9 cellular contexts compared by ENCODE assay signal in the genomic region with DNA sequence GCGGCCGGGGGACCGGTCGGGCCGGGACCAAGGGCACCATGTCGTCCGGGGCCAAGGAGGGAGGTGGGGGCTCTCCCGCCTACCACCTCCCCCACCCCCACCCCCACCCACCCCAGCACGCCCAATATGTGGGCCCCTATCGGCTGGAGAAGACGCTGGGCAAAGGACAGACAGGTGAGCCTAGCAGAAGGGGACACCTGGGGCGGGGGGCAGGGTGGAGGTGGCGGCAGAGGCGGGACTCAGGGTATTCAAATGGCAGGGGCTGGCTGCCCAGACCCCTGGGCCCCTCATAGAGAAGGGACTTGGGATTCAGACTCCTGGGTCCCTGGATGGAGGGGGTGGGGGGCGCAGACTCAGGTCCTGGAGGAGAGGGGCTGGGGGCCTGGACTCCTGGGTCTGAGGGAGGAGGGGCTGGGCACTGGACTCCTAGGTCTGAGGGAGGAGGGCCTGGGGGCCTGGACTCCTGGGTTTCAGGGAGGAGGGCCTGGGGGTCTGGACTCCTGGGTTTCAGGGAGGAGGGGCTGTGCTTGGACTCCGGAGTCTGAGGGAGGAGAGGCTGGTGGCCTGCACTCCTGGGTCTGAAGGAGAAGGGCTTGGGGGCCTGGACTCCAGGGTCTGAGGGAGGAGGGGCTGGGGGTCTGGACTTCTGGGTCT. TPM values are rescaled to one million over a fixed set of nuclear protein-coding genes. Genes with fewer than 3 reads are reported as not detected.
DNase-seq lines count a peak whose midpoint lies in the region; ATAC-seq and TF ChIP-seq lines count a peak whose summit lies in the region.
"Had no signal": no experiment of that assay in that cellular context is flagged by ENCODE, and none has a peak within 500 bp of the region (broad histone marks: within the 10 kb centered on the region; RNA-seq: fewer than 3 reads in every experiment).

No MANE protein-coding gene starts in this region.

- ATAC-seq in HG02973 (IDR thresholded peaks at IDR 0.05; ENCODE audit: unreplicated experiment) (no peak), GM18870 (IDR thresholded peaks at IDR 0.05; ENCODE audit: unreplicated experiment) (no peak)
- no peak for ATAC-seq in activated CD4-positive, CD25-positive, alpha-beta regulatory T cell treated with anti-CD3 and anti-CD28 coated beads, Interleukin-2, amount 50 U/mL, for 24 hours

- H3K4me1 ChIP-seq in iPS-15b (ENCODE audit: control insufficient read depth, insufficient read depth, low read length) (peaks cover 6% of the 10 kb centered on the region), testis (peaks cover under 1% of the 10 kb centered on the region)

- TF ChIP-seq CTCF in testis (IDR thresholded peaks at IDR 0.05) = no peak

- H3K27me3 ChIP-seq in iPS-15b (ENCODE audit: control insufficient read depth, insufficient read depth, low read length) (no peaks in the 10 kb centered on the region), testis (no peaks in the 10 kb centered on the region)

- peaks cover 21% of the 10 kb centered on the region for H3K4me1 Mint-ChIP-seq in T-helper 1 cell treated with Interleukin-12 subunit alpha and Interleukin-12 subunit beta and Interleukin-4 antibody, amounts not matched to agents 30 μg/mL and 1 μg/mL, for 36 hours (ENCODE audit: low read depth)
- H3K4me1 Mint-ChIP-seq in activated naive CD8-positive, alpha-beta T cell treated with anti-CD3 and anti-CD28 coated beads for 36 hours = peaks cover 17% of the 10 kb centered on the region

- H3K4me3 ChIP-seq in iPS-15b (ENCODE audit: low read depth, low read length) (peak overlapping the region; percentile 43), testis (peak overlapping the region; percentile 47 to 48)

- peak overlapping the region; percentile 54 for H3K9ac ChIP-seq in iPS-15b (ENCODE audit: low read depth, low read length)

- H3K36me3 ChIP-seq in iPS-15b (ENCODE audit: control insufficient read depth, insufficient read depth, low read length) (peaks cover 21% of the 10 kb centered on the region), testis (ENCODE audit: low read depth, missing control alignments) (no peaks in the 10 kb centered on the region)

- WGBS in testis, 2 donors = 0 to 31% methylated on average over 4 to 9 of the region's 16 CpGs

- H3K9me3 Mint-ChIP-seq in T-helper 1 cell treated with Interleukin-12 subunit alpha and Interleukin-12 subunit beta and Interleukin-4 antibody, amounts not matched to agents 30 μg/mL and 1 μg/mL, for 36 hours = no peaks in the 10 kb centered on the region
- no peaks in the 10 kb centered on the region for H3K9me3 Mint-ChIP-seq in activated naive CD8-positive, alpha-beta T cell treated with anti-CD3 and anti-CD28 coated beads for 36 hours

- H3K9me3 ChIP-seq in iPS-15b (ENCODE audit: control insufficient read depth, insufficient read depth, low read length) (no peaks in the 10 kb centered on the region), testis (no peaks in the 10 kb centered on the region)

- intact Hi-C loops in testis (cut with DNase I; ENCODE audit: low total_unique reads) = no loop called here

- DNase-seq in T-helper 1 cell (no peak), testis (no peak)
- no peak for DNase-seq in activated naive CD8-positive, alpha-beta T cell treated with anti-CD3 and anti-CD28 coated beads for 36 hours

- H3K27me3 Mint-ChIP-seq in T-helper 1 cell treated with Interleukin-12 subunit alpha and Interleukin-12 subunit beta and Interleukin-4 antibody, amounts not matched to agents 30 μg/mL and 1 μg/mL, for 36 hours (ENCODE audit: low read depth) = peaks cover 9% of the 10 kb centered on the region
- H3K27me3 Mint-ChIP-seq in activated naive CD8-positive, alpha-beta T cell treated with anti-CD3 and anti-CD28 coated beads for 36 hours = peaks cover 4% of the 10 kb centered on the region

- no peak overlapping the region for H3K27ac Mint-ChIP-seq in T-helper 1 cell treated with Interleukin-12 subunit alpha and Interleukin-12 subunit beta and Interleukin-4 antibody, amounts not matched to agents 30 μg/mL and 1 μg/mL, for 36 hours
- peak overlapping the region; percentile 25 for H3K27ac Mint-ChIP-seq in activated naive CD8-positive, alpha-beta T cell treated with anti-CD3 and anti-CD28 coated beads for 36 hours

- peak overlapping the region; percentile 56 for H3K4me3 Mint-ChIP-seq in T-helper 1 cell treated with Interleukin-12 subunit alpha and Interleukin-12 subunit beta and Interleukin-4 antibody, amounts not matched to agents 30 μg/mL and 1 μg/mL, for 36 hours
- peak overlapping the region; percentile 10 for H3K4me3 Mint-ChIP-seq in activated naive CD8-positive, alpha-beta T cell treated with anti-CD3 and anti-CD28 coated beads for 36 hours

- peak overlapping the region; percentile 39 to 76 for H3K27ac ChIP-seq in testis

- peaks cover 2% of the 10 kb centered on the region for H3K36me3 Mint-ChIP-seq in T-helper 1 cell treated with Interleukin-12 subunit alpha and Interleukin-12 subunit beta and Interleukin-4 antibody, amounts not matched to agents 30 μg/mL and 1 μg/mL, for 36 hours (ENCODE audit: low read depth)
- peaks cover 4% of the 10 kb centered on the region for H3K36me3 Mint-ChIP-seq in activated naive CD8-positive, alpha-beta T cell treated with anti-CD3 and anti-CD28 coated beads for 36 hours

- no peak for TF ChIP-seq POLR2A in testis (IDR thresholded peaks at IDR 0.05)

RNA-seq across cellular contexts. Expression of a gene that starts 0.7 kb away (rescaled TPM):
- 1 to 10 TPM; 5.6 to 6.4 TPM for total RNA-seq in activated naive CD8-positive, alpha-beta T cell treated with anti-CD3 and anti-CD28 coated beads for 36 hours
- 10 to 100 TPM; 14.9 to 20.7 TPM for total RNA-seq in testis
- polyA plus RNA-seq in testis (ENCODE audit: insufficient read depth, low read depth, low replicate concordance) = 12.8 TPM

RNA-seq across cellular contexts. Expression of a gene that starts 4.6 kb away (rescaled TPM):
- total RNA-seq in activated naive CD8-positive, alpha-beta T cell treated with anti-CD3 and anti-CD28 coated beads for 36 hours = 10 to 100 TPM; 68.0 to 69.7 TPM
- total RNA-seq in testis = 10 to 100 TPM; 43.5 to 48.2 TPM
- polyA plus RNA-seq in testis (ENCODE audit: insufficient read depth, low read depth, low replicate concordance) = 42.7 TPM

RNA-seq across cellular contexts. Expression of a gene that starts 25.7 kb away (rescaled TPM):
- total RNA-seq in activated naive CD8-positive, alpha-beta T cell treated with anti-CD3 and anti-CD28 coated beads for 36 hours = 100 to 1,000 TPM; 226 to 227 TPM
- total RNA-seq in testis = 100 to 1,000 TPM; 178 to 179 TPM
- 217 TPM for polyA plus RNA-seq in testis (ENCODE audit: insufficient read depth, low read depth, low replicate concordance)

RNA-seq across cellular contexts. Expression of a gene that starts 40.6 kb away (rescaled TPM):
- total RNA-seq in activated naive CD8-positive, alpha-beta T cell treated with anti-CD3 and anti-CD28 coated beads for 36 hours = not detected
- total RNA-seq in testis = 1 to 10 TPM in 1 of 2 donors, not detected in 1; 2.2 TPM
- polyA plus RNA-seq in testis (ENCODE audit: insufficient read depth, low read depth, low replicate concordance) = 0.98 TPM
- total RNA-seq: myocyte had no signal

RNA-seq across cellular contexts. Expression of a gene that starts 55.1 kb away (rescaled TPM):
- 10 to 100 TPM; 14.9 to 15.4 TPM for total RNA-seq in activated naive CD8-positive, alpha-beta T cell treated with anti-CD3 and anti-CD28 coated beads for 36 hours
- total RNA-seq in testis = 10 to 100 TPM; 48.8 to 62.9 TPM
- polyA plus RNA-seq in testis (ENCODE audit: insufficient read depth, low read depth, low replicate concordance) = 14.6 TPM
